8 cellular contexts compared by ENCODE assay signal in the genomic region with DNA sequence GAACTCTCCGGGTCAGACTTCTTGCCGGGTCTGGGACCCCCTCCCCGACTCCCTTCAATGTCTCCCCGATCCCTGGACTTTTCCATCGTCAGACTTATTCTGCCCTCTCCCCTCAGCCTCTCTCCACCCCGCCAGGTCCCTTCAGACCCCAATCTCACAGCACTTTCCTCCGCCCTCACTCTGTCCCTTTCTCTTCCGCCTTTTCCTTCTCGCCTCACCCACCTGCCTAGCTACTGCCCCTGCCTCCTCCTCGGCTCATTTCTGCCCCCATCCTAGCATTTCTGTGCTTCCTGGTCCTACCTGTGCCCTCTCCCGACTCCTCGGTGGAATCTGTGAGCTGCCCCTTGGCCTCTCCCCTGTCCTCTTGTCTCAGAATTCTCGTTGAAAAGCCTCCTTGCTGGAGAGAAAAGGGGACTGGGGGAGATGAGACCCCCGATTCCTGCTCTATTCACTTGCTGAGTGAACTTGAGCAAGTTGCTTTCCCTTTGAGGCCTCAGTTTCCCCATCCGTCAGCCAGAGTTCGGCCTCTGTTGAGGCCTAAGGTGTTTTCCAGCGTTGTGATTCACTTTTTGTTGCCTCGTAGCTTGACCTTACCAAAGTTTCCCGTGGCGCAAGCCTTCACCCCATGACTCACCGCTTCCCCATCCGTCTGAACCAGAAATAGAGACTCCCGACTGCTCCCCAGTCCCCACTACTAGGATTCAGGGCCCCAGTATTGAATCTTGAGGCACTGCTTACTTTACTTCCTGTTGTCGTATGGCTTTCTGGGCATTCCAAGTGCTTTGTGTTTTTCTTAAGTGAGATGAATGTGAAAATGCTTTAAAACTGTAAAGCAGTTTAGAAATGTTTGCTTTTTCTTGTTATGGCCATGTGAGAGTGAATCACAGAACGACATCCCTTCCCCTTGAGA. TPM values are rescaled to one million over a fixed set of nuclear protein-coding genes. Genes with fewer than 3 reads are reported as not detected.
A peak's percentile ranks its signal among the peaks of the same experiment; 100 is the strongest.
DNase-seq lines count a peak whose midpoint lies in the region; ATAC-seq and TF ChIP-seq lines count a peak whose summit lies in the region.

No MANE protein-coding gene starts in this region.

- H3K4me2 ChIP-seq in KMS-11 (peak overlapping the region; percentile 74), mesenchymal stem cell (ENCODE audit: low read length, poor library complexity, severe bottlenecking) (peak overlapping the region; percentile 65)

- peak overlapping the region in 1 of 2 experiments; percentile 12 for H2BK12ac ChIP-seq in mesenchymal stem cell (ENCODE audit: low read length in 2 of 2)

- H3K27ac Mint-ChIP-seq in activated B cell treated with CpG ODN at 0.5 μM for 24 hours, result peak overlapping the region; percentile 92
- H3K27ac Mint-ChIP-seq in stimulated activated memory B cell treated with anti-CD40 and anti-IgM and Interleukin-4, amounts not matched to agents 10 μg/mL and 1 μg/mL and 100 μg/mL, for 72 hours, result peak overlapping the region; percentile 98

- H4K91ac ChIP-seq in mesenchymal stem cell (ENCODE audit: low read length), result peak overlapping the region; percentile 79

- peak overlapping the region in 1 of 2 experiments; percentile 2 for H3K23ac ChIP-seq in mesenchymal stem cell (ENCODE audit: low read length in 2 of 2)

- CTCF ChIA-PET in activated B cell treated with CpG ODN at 0.5 μM for 24 hours (lab: Charles Lee), result interaction anchor here (0.8 to 1.7 kb wide), 4 partner anchors 9 to 144 kb away, joined by 3 to 4 read pairs (median 3); no protein-coding TSS in a partner anchor

- peak overlapping the region; percentile 74 for H2BK5ac ChIP-seq in mesenchymal stem cell (ENCODE audit: low read depth, low read length, poor library complexity, severe bottlenecking)

- H3K79me1 ChIP-seq in mesenchymal stem cell (replicated peaks; ENCODE audit: low read length, poor library complexity, severe bottlenecking), result no peaks in the 10 kb centered on the region

- peaks cover 39% of the 10 kb centered on the region for H3K36me3 Mint-ChIP-seq in activated B cell treated with CpG ODN at 0.5 μM for 24 hours (ENCODE audit: low read depth)
- peaks cover 31% of the 10 kb centered on the region for H3K36me3 Mint-ChIP-seq in stimulated activated memory B cell treated with anti-CD40 and anti-IgM and Interleukin-4, amounts not matched to agents 10 μg/mL and 1 μg/mL and 100 μg/mL, for 72 hours

- H3K9me3 Mint-ChIP-seq in activated B cell treated with CpG ODN at 0.5 μM for 24 hours, result no peaks in the 10 kb centered on the region
- no peaks in the 10 kb centered on the region for H3K9me3 Mint-ChIP-seq in stimulated activated memory B cell treated with anti-CD40 and anti-IgM and Interleukin-4, amounts not matched to agents 10 μg/mL and 1 μg/mL and 100 μg/mL, for 72 hours

- H3K36me3 ChIP-seq in KMS-11 (ENCODE audit: insufficient read depth), result no peaks in the 10 kb centered on the region; the same call in 1 of the 2 replicates
- no peaks in the 10 kb centered on the region for H3K36me3 ChIP-seq in effector memory CD4-positive, alpha-beta T cell (ENCODE audit: control insufficient read depth, insufficient read depth, low read length)
- peaks cover 4 to 9% of the 10 kb centered on the region in 2 experiments for H3K36me3 ChIP-seq in mesenchymal stem cell (ENCODE audit: control insufficient read depth in 1 of 2, insufficient read depth in 2 of 2, low read depth in 1 of 2, low read length in 2 of 2)

- peak overlapping the region; percentile 83 for H4K8ac ChIP-seq in mesenchymal stem cell (ENCODE audit: low read length)

- WGBS in mesenchymal stem cell, result under 1% methylated on average over 25 of the region's 25 CpGs

- H2AK5ac ChIP-seq in mesenchymal stem cell (ENCODE audit: low read length, severe bottlenecking), result peak overlapping the region; percentile 15

- peak overlapping the region; percentile 65 for H3K4me3 ChIP-seq in KMS-11 (IDR thresholded peaks at IDR 0.05; ENCODE audit: insufficient read depth, low read depth, low read length)
- peak overlapping the region; percentile 81 for H3K4me3 ChIP-seq in effector memory CD4-positive, alpha-beta T cell (ENCODE audit: insufficient read depth, low read depth, low read length, poor library complexity, severe bottlenecking)
- H3K4me3 ChIP-seq in mesenchymal stem cell (ENCODE audit: insufficient read depth in 1 of 2, low read depth in 1 of 2, low read length in 2 of 2), result peak overlapping the region; percentile 68 to 98

- H3K9ac ChIP-seq in KMS-11 (peak overlapping the region; percentile 85), mesenchymal stem cell (ENCODE audit: low read length) (peak overlapping the region; percentile 100)

- H3K4ac ChIP-seq in mesenchymal stem cell (ENCODE audit: low read depth in 1 of 2, low read length in 2 of 2), result peak overlapping the region in 1 of 2 experiments; percentile 71

- H3K4me3 Mint-ChIP-seq in activated B cell treated with CpG ODN at 0.5 μM for 24 hours, result peak overlapping the region; percentile 98
- peak overlapping the region; percentile 93 for H3K4me3 Mint-ChIP-seq in stimulated activated memory B cell treated with anti-CD40 and anti-IgM and Interleukin-4, amounts not matched to agents 10 μg/mL and 1 μg/mL and 100 μg/mL, for 72 hours

- peak overlapping the region; percentile 12 to 62 for H3K14ac ChIP-seq in mesenchymal stem cell (ENCODE audit: low read length in 2 of 2)

- no peaks in the 10 kb centered on the region for H3K9me3 ChIP-seq in effector memory CD4-positive, alpha-beta T cell (ENCODE audit: control insufficient read depth, low read length)
- H3K9me3 ChIP-seq in mesenchymal stem cell (ENCODE audit: control insufficient read depth, low read length), result no peaks in the 10 kb centered on the region

- peak overlapping the region; percentile 69 to 72 for H3K18ac ChIP-seq in mesenchymal stem cell (ENCODE audit: low read depth in 1 of 2, low read length in 2 of 2)

- DNase-seq in SIG-M5 treated with dmso at 0.1 percent for 504 hours (lab: John Stamatoyannopoulos, UW; ENCODE audit: unreplicated experiment) (peak; percentile 89), SIG-M5 (lab: John Stamatoyannopoulos, UW) (no peak), activated B cell treated with CpG ODN at 0.5 μM for 24 hours (peak; percentile 41), mesenchymal stem cell (peak; percentile 96)
- DNase-seq in effector memory CD4-positive, alpha-beta T cell, result peak; percentile 16 to 31 (median 24)

- POLR2A ChIA-PET in activated B cell treated with CpG ODN at 0.5 μM for 24 hours (lab: Charles Lee), result interaction anchor here (0.6 to 4.0 kb wide), 16 partner anchors 8 to 1930 kb away, joined by 3 to 40 read pairs (median 5); a partner anchor contains a TSS

- H3K79me2 ChIP-seq in KMS-11 (ENCODE audit: insufficient read depth, low read depth), result peaks cover 58% of the 10 kb centered on the region

- H3K4me1 ChIP-seq in KMS-11 (ENCODE audit: low read depth, poor library complexity, severe bottlenecking), result peaks cover 47% of the 10 kb centered on the region
- H3K4me1 ChIP-seq in effector memory CD4-positive, alpha-beta T cell (ENCODE audit: control insufficient read depth, insufficient read depth, low read length, poor library complexity, severe bottlenecking), result peaks cover 21% of the 10 kb centered on the region
- peaks cover 9% of the 10 kb centered on the region for H3K4me1 ChIP-seq in mesenchymal stem cell (ENCODE audit: control insufficient read depth, insufficient read depth, low read depth, low read length)

- intact Hi-C loops in activated B cell treated with CpG ODN at 0.5 μM for 24 hours (cut with micrococcal nuclease), result loop anchor here (1.0 to 5.0 kb wide), 15 partner anchors 19 to 1335 kb away; a partner anchor contains a TSS

- peak overlapping the region; percentile 70 for H3K27ac ChIP-seq in KMS-11
- peak overlapping the region; percentile 76 for H3K27ac ChIP-seq in effector memory CD4-positive, alpha-beta T cell (ENCODE audit: insufficient read depth, low read length, poor library complexity, severe bottlenecking)
- peak overlapping the region; percentile 87 for H3K27ac ChIP-seq in mesenchymal stem cell (ENCODE audit: low read length, poor library complexity, severe bottlenecking)

- ATAC-seq in activated B cell treated with CpG ODN at 0.5 μM for 24 hours (ENCODE audit: low read depth), result peak; percentile 21
- ATAC-seq in stimulated activated memory B cell treated with anti-CD40 and anti-IgM and Interleukin-4, amounts not matched to agents 10 μg/mL and 1 μg/mL and 100 μg/mL, for 72 hours, result peak; percentile 44
- ATAC-seq in HG03139 (IDR thresholded peaks at IDR 0.05; ENCODE audit: unreplicated experiment), result no peak

- peaks cover 16% of the 10 kb centered on the region; the same call in 1 of the 2 replicates for H4K20me1 ChIP-seq in KMS-11 (ENCODE audit: insufficient read depth)

- H3K27me3 ChIP-seq in KMS-11 (ENCODE audit: insufficient read depth, low read depth), result no peaks in the 10 kb centered on the region
- no peaks in the 10 kb centered on the region for H3K27me3 ChIP-seq in effector memory CD4-positive, alpha-beta T cell (replicated peaks; ENCODE audit: control insufficient read depth, insufficient read depth, low read length, poor library complexity, severe bottlenecking)
- H3K27me3 ChIP-seq in mesenchymal stem cell (ENCODE audit: control insufficient read depth in 1 of 2, insufficient read depth in 1 of 2, low read length in 2 of 2), result no peaks in the 10 kb centered on the region

- no peak overlapping the region for H2BK15ac ChIP-seq in mesenchymal stem cell (ENCODE audit: low read depth, poor library complexity, severe bottlenecking)

- H3K4me1 Mint-ChIP-seq in activated B cell treated with CpG ODN at 0.5 μM for 24 hours, result peaks cover 54% of the 10 kb centered on the region
- peaks cover 49% of the 10 kb centered on the region for H3K4me1 Mint-ChIP-seq in stimulated activated memory B cell treated with anti-CD40 and anti-IgM and Interleukin-4, amounts not matched to agents 10 μg/mL and 1 μg/mL and 100 μg/mL, for 72 hours

- H2AFZ ChIP-seq in KMS-11 (ENCODE audit: low read depth) (peak overlapping the region; percentile 25; the same call in 1 of the 2 replicates), mesenchymal stem cell (ENCODE audit: low read depth, low read length) (no peak overlapping the region)

- peak overlapping the region; percentile 12 for H2BK120ac ChIP-seq in mesenchymal stem cell (ENCODE audit: low read depth, low read length)

- no peaks in the 10 kb centered on the region for H3K27me3 Mint-ChIP-seq in activated B cell treated with CpG ODN at 0.5 μM for 24 hours
- H3K27me3 Mint-ChIP-seq in stimulated activated memory B cell treated with anti-CD40 and anti-IgM and Interleukin-4, amounts not matched to agents 10 μg/mL and 1 μg/mL and 100 μg/mL, for 72 hours, result no peaks in the 10 kb centered on the region

- no peak for TF ChIP-seq CTCF in KMS-11 (conservative IDR thresholded peaks at IDR 0.05; ENCODE audit: low read depth, low read length)
- no peak for TF ChIP-seq CTCF in activated B cell treated with CpG ODN at 0.5 μM for 24 hours (IDR thresholded peaks at IDR 0.05)

RNA-seq across cellular contexts. Expression of a gene that starts 0.9 kb away (rescaled TPM):
- 116 and 121 TPM in 2 replicates for total RNA-seq in activated B cell treated with CpG ODN at 0.5 μM for 24 hours
- polyA plus RNA-seq in mesenchymal stem cell (2013, experiment 1 of 2), result 93.8 TPM
- 92.8 TPM for polyA plus RNA-seq in mesenchymal stem cell (2013, experiment 2 of 2)
